In the genomic region with DNA sequence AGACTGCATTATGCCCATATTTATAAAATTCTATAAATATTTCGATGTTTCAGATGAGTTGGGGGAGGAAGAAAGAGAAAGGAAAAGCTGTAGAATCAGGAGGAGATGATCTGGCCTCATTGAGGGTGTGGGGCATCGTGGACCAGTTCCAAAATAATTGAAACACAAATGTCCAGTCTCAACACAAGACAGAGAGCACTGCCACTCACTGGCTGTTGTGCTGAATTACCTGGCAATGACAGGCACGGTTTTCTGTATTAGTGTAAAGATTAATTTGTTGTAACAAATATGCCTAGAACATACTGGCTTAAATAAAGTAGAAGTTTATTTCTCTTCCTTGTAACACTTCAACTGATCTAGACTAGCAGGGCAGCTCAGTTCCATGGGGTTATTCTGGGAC, we compare ENCODE assay signal across 14 cellular contexts. TPM values are rescaled to one million over a fixed set of nuclear protein-coding genes. Genes with fewer than 3 reads are reported as not detected.
DNase-seq lines count a peak whose midpoint lies in the region; TF ChIP-seq lines count a peak whose summit lies in the region.
"Had no signal": no experiment of that assay in that cellular context is flagged by ENCODE, and none has a peak within 500 bp of the region (broad histone marks: within the 10 kb centered on the region; RNA-seq: fewer than 3 reads in every experiment).

No MANE protein-coding gene starts in this region.

- peaks cover under 1% of the 10 kb centered on the region for H3K9me3 Mint-ChIP-seq in chondrocyte (ENCODE audit: low read depth)
- H3K9me3 Mint-ChIP-seq in activated T-helper 1 cell treated with anti-CD3 and anti-CD28 coated beads, Interleukin-12 subunit alpha, Interleukin-12 subunit beta, Interleukin-2, Interleukin-4 antibody, amounts not matched to agents 30 ng/mL and 10 ng/mL and 1 ng/mL, durations not matched to agents 14 hours and 24 hours and 36 hours, result no peaks in the 10 kb centered on the region
- H3K9me3 Mint-ChIP-seq: activated T-cell treated with anti-CD3 and anti-CD28 coated beads, Interleukin-2, amount 50 U/mL, for 4 hours had no signal

- H3K27ac ChIP-seq in smooth muscle cell (ENCODE audit: low read depth), result no peak overlapping the region
- H3K27ac ChIP-seq: body of pancreas, epithelial cell of prostate, right atrium auricular region, tibial artery had no signal

- no peak overlapping the region for H3K4me3 ChIP-seq in smooth muscle cell
- H3K4me3 ChIP-seq: body of pancreas, right atrium auricular region, tibial artery had no signal

- TF ChIP-seq CTCF in chondrocyte (IDR thresholded peaks at IDR 0.05) (peak; percentile 63), smooth muscle cell (IDR thresholded peaks at IDR 0.05; ENCODE audit: borderline replicate concordance, insufficient read depth, poor library complexity, severe bottlenecking) (peak; percentile 4)

- no peaks in the 10 kb centered on the region for H3K27me3 Mint-ChIP-seq in chondrocyte (ENCODE audit: low read depth)
- no peaks in the 10 kb centered on the region for H3K27me3 Mint-ChIP-seq in activated T-helper 1 cell treated with anti-CD3 and anti-CD28 coated beads, Interleukin-12 subunit alpha, Interleukin-12 subunit beta, Interleukin-2, Interleukin-4 antibody, amounts not matched to agents 30 ng/mL and 10 ng/mL and 1 ng/mL, durations not matched to agents 14 hours and 24 hours and 36 hours (ENCODE audit: insufficient read depth)

- H2AFZ ChIP-seq in smooth muscle cell (ENCODE audit: low read depth), result no peak overlapping the region

- no peak overlapping the region for H3K4me3 Mint-ChIP-seq in chondrocyte (ENCODE audit: unreplicated experiment)
- H3K4me3 Mint-ChIP-seq in activated T-helper 1 cell treated with anti-CD3 and anti-CD28 coated beads, Interleukin-12 subunit alpha, Interleukin-12 subunit beta, Interleukin-2, Interleukin-4 antibody, amounts not matched to agents 30 ng/mL and 10 ng/mL and 1 ng/mL, durations not matched to agents 14 hours and 24 hours and 36 hours, result no peak overlapping the region
- H3K4me3 Mint-ChIP-seq: activated T-cell treated with anti-CD3 and anti-CD28 coated beads, Interleukin-2, amount 50 U/mL, for 4 hours had no signal

- H4K20me1 ChIP-seq in smooth muscle cell (ENCODE audit: low read depth), result no peaks in the 10 kb centered on the region

- no peaks in the 10 kb centered on the region for H3K79me2 ChIP-seq in smooth muscle cell (ENCODE audit: low read depth)

- H3K4me1 Mint-ChIP-seq in chondrocyte (ENCODE audit: low read depth), result no peaks in the 10 kb centered on the region
- no peaks in the 10 kb centered on the region for H3K4me1 Mint-ChIP-seq in activated T-helper 1 cell treated with anti-CD3 and anti-CD28 coated beads, Interleukin-12 subunit alpha, Interleukin-12 subunit beta, Interleukin-2, Interleukin-4 antibody, amounts not matched to agents 30 ng/mL and 10 ng/mL and 1 ng/mL, durations not matched to agents 14 hours and 24 hours and 36 hours (ENCODE audit: low read depth)

- no peak overlapping the region for H3K27ac Mint-ChIP-seq in chondrocyte (ENCODE audit: unreplicated experiment)
- H3K27ac Mint-ChIP-seq in activated T-helper 1 cell treated with anti-CD3 and anti-CD28 coated beads, Interleukin-12 subunit alpha, Interleukin-12 subunit beta, Interleukin-2, Interleukin-4 antibody, amounts not matched to agents 30 ng/mL and 10 ng/mL and 1 ng/mL, durations not matched to agents 14 hours and 24 hours and 36 hours, result no peak overlapping the region

- peak; percentile 2 for DNase-seq in NCI-H2196 (lab: John Stamatoyannopoulos, UW; ENCODE audit: unreplicated experiment)
- no peak for DNase-seq in NCI-H2196 treated with DMSO at 0.1 percent for 48 hours (lab: John Stamatoyannopoulos, UW; ENCODE audit: unreplicated experiment)
- DNase-seq in M059J (ENCODE audit: low read depth), result peak; percentile 65
- DNase-seq in chondrocyte (ENCODE audit: low spot score), result no peak
- DNase-seq in smooth muscle cell (lab: John Stamatoyannopoulos, UW; ENCODE audit: unreplicated experiment), result no peak
- no peak for DNase-seq in NCI-H748 (lab: John Stamatoyannopoulos, UW; ENCODE audit: unreplicated experiment)
- DNase-seq in OCI-M2 (lab: John Stamatoyannopoulos, UW; ENCODE audit: unreplicated experiment), result no peak
- DNase-seq in activated T-helper 1 cell treated with anti-CD3 and anti-CD28 coated beads, Interleukin-12 subunit alpha, Interleukin-12 subunit beta, Interleukin-2, Interleukin-4 antibody, amounts not matched to agents 30 ng/mL and 10 ng/mL and 1 ng/mL, durations not matched to agents 14 hours and 24 hours and 36 hours (ENCODE audit: low spot score), result no peak
- DNase-seq: activated T-cell treated with anti-CD3 and anti-CD28 coated beads, Interleukin-2, amount 50 U/mL, for 4 hours; body of pancreas; NCI-H226; tibial artery had no signal

- H3K9ac ChIP-seq in smooth muscle cell (ENCODE audit: low read depth), result no peak overlapping the region

- no peaks in the 10 kb centered on the region for H3F3A ChIP-seq in smooth muscle cell (ENCODE audit: low read depth)

- 86% methylated on average over 3 of the region's 3 CpGs for WGBS in smooth muscle cell (ENCODE audit: low lambda C conversion rate)

- no peaks in the 10 kb centered on the region for H3K9me3 ChIP-seq in smooth muscle cell (replicated peaks; ENCODE audit: low read depth)
- H3K9me3 ChIP-seq: body of pancreas, right atrium auricular region, tibial artery had no signal

- intact Hi-C loops in activated T-helper 1 cell treated with anti-CD3 and anti-CD28 coated beads, Interleukin-12 subunit alpha, Interleukin-12 subunit beta, Interleukin-2, Interleukin-4 antibody, amounts not matched to agents 30 ng/mL and 10 ng/mL and 1 ng/mL, durations not matched to agents 14 hours and 24 hours and 36 hours (cut with micrococcal nuclease), result loop anchor here (5.0 kb wide), 1 partner anchor 65 kb away; no protein-coding TSS in a partner anchor

- H3K4me1 ChIP-seq in smooth muscle cell (ENCODE audit: low read depth), result no peaks in the 10 kb centered on the region
- H3K4me1 ChIP-seq: body of pancreas, right atrium auricular region, tibial artery had no signal

- H3K4me2 ChIP-seq in smooth muscle cell, result no peak overlapping the region

- no peaks in the 10 kb centered on the region for H3K27me3 ChIP-seq in smooth muscle cell (ENCODE audit: low read depth)
- H3K27me3 ChIP-seq: body of pancreas, right atrium auricular region, tibial artery had no signal

- no peaks in the 10 kb centered on the region for H3K36me3 ChIP-seq in smooth muscle cell (ENCODE audit: low read depth)
- H3K36me3 ChIP-seq: right atrium auricular region had no signal

- peaks cover 2% of the 10 kb centered on the region for H3K36me3 Mint-ChIP-seq in chondrocyte (ENCODE audit: low read depth)
- H3K36me3 Mint-ChIP-seq in activated T-helper 1 cell treated with anti-CD3 and anti-CD28 coated beads, Interleukin-12 subunit alpha, Interleukin-12 subunit beta, Interleukin-2, Interleukin-4 antibody, amounts not matched to agents 30 ng/mL and 10 ng/mL and 1 ng/mL, durations not matched to agents 14 hours and 24 hours and 36 hours (ENCODE audit: low read depth), result no peaks in the 10 kb centered on the region

RNA-seq across cellular contexts. Expression of a gene that starts 24.1 kb away (rescaled TPM):
- 11.7 and 18.4 TPM in 2 replicates for total RNA-seq in M059J (2014; rRNA removed; shearing (Covaris generic))
- 31.2 to 47.2 TPM (median 39.5 TPM) in 3 replicates for total RNA-seq in chondrocyte
- 21.5 and 30.7 TPM in 2 replicates for total RNA-seq in smooth muscle cell
- polyA plus RNA-seq in smooth muscle cell, result 149 and 168 TPM in 2 replicates
- 48.4 and 56.7 TPM in 2 replicates for total RNA-seq in activated T-helper 1 cell treated with anti-CD3 and anti-CD28 coated beads, Interleukin-12 subunit alpha, Interleukin-12 subunit beta, Interleukin-2, Interleukin-4 antibody, amounts not matched to agents 30 ng/mL and 10 ng/mL and 1 ng/mL, durations not matched to agents 14 hours and 24 hours and 36 hours

Comparison
In these comparisons a context has a peak if more than half of its experiments do, and no peak if none do; other contexts are left out.
1. DNase-seq: peak in NCI-H2196 (single experiment) and M059J (single experiment); none in NCI-H2196 treated with DMSO at 0.1 percent for 48 hours (single experiment), chondrocyte (single experiment), smooth muscle cell (single experiment), NCI-H748 (single experiment), OCI-M2 (single experiment) and activated T-helper 1 cell treated with anti-CD3 and anti-CD28 coated beads, Interleukin-12 subunit alpha, Interleukin-12 subunit beta, Interleukin-2, Interleukin-4 antibody, amounts not matched to agents 30 ng/mL and 10 ng/mL and 1 ng/mL, durations not matched to agents 14 hours and 24 hours and 36 hours (single experiment).